Comparison of ENCODE assay signal across 14 cellular contexts in genomic region chr10:86661161-86662025, GRCh38. TPM values are rescaled to one million over a fixed set of nuclear protein-coding genes. Genes with fewer than 3 reads are reported as not detected.
DNase-seq lines count a peak whose midpoint lies in the region; ATAC-seq and TF ChIP-seq lines count a peak whose summit lies in the region.
"Had no signal": no experiment of that assay in that cellular context is flagged by ENCODE, and none has a peak within 500 bp of the region (broad histone marks: within the 10 kb centered on the region; RNA-seq: fewer than 3 reads in every experiment).

No MANE protein-coding gene starts in this region.

- TF ChIP-seq CTCF in glutamatergic neuron (IDR thresholded peaks at IDR 0.05; ENCODE audit: partially characterized antibody, unreplicated experiment) (no peak), osteoblast (IDR thresholded peaks at IDR 0.05; ENCODE audit: extremely low read depth, low read depth, low read length) (no peak), MM.1S (IDR thresholded peaks at IDR 0.05; ENCODE audit: low read length) (no peak)

- H3K27ac ChIP-seq in osteoblast (ENCODE audit: low read depth, low read length) (no peak overlapping the region), MM.1S (ENCODE audit: low read length) (no peak overlapping the region)
- H3K27ac ChIP-seq: C4-2B had no signal

- H2AFZ ChIP-seq in osteoblast (ENCODE audit: low read length): no peak overlapping the region
- no peak overlapping the region for H2AFZ ChIP-seq in MM.1S (ENCODE audit: low read length)

- H4K20me1 ChIP-seq in osteoblast (ENCODE audit: insufficient read depth, low read length) (no peaks in the 10 kb centered on the region), MM.1S (ENCODE audit: insufficient read depth, low read length) (no peaks in the 10 kb centered on the region)

- H3K4me3 ChIP-seq in osteoblast (ENCODE audit: insufficient read depth, low read length) (no peak overlapping the region), MM.1S (ENCODE audit: low read length) (no peak overlapping the region)

- H3K27me3 ChIP-seq in osteoblast (ENCODE audit: insufficient read depth, low read length): peaks cover 2% of the 10 kb centered on the region
- peaks cover 32% of the 10 kb centered on the region for H3K27me3 ChIP-seq in MM.1S (replicated peaks; ENCODE audit: insufficient read depth, low read length)

- H3K27ac Mint-ChIP-seq in glutamatergic neuron (ENCODE audit: unreplicated experiment): peak overlapping the region; percentile 87
- H3K27ac Mint-ChIP-seq: activated CD8-positive, alpha-beta T cell treated with anti-CD3 and anti-CD28 coated beads for 36 hours; activated naive CD4-positive, alpha-beta T cell treated with anti-CD3 and anti-CD28 coated beads for 36 hours had no signal

- H3K4me1 Mint-ChIP-seq in glutamatergic neuron (ENCODE audit: low read depth, unreplicated experiment): peaks cover 32% of the 10 kb centered on the region

- no peaks in the 10 kb centered on the region for H3K36me3 ChIP-seq in osteoblast (ENCODE audit: insufficient read depth, low read length)
- H3K36me3 ChIP-seq in MM.1S (replicated peaks; ENCODE audit: insufficient read depth, low read length): no peaks in the 10 kb centered on the region

- H3F3A ChIP-seq in MM.1S (ENCODE audit: insufficient read depth, low read length): no peaks in the 10 kb centered on the region

- ATAC-seq in SK-N-SH treated with all-trans-retinoic acid at 6 μM for 48 hours (peak; percentile 43), HG02973 (IDR thresholded peaks at IDR 0.05; ENCODE audit: unreplicated experiment) (no peak)
- ATAC-seq: activated CD8-positive, alpha-beta T cell treated with anti-CD3 and anti-CD28 coated beads for 36 hours had no signal

- no peaks in the 10 kb centered on the region for H3K9me3 ChIP-seq in osteoblast (ENCODE audit: low read depth, low read length)
- H3K9me3 ChIP-seq in MM.1S (replicated peaks; ENCODE audit: insufficient read depth, low read length): no peaks in the 10 kb centered on the region

- H3K79me2 ChIP-seq in osteoblast (ENCODE audit: insufficient read depth, low read length): no peaks in the 10 kb centered on the region
- no peaks in the 10 kb centered on the region for H3K79me2 ChIP-seq in MM.1S (ENCODE audit: low read length)

- peaks cover 21% of the 10 kb centered on the region for H3K9me3 Mint-ChIP-seq in glutamatergic neuron (ENCODE audit: unreplicated experiment)
- H3K9me3 Mint-ChIP-seq: activated CD8-positive, alpha-beta T cell treated with anti-CD3 and anti-CD28 coated beads for 36 hours; activated naive CD4-positive, alpha-beta T cell treated with anti-CD3 and anti-CD28 coated beads for 36 hours had no signal

- DNase-seq in GM03348 (ENCODE audit: low spot score) (peak; percentile 56), glutamatergic neuron (peak; percentile 22), osteoblast (ENCODE audit: insufficient read length, low spot score, missing footprints) (peak; percentile 87), ecto neural progenitor cell (ENCODE audit: low spot score) (no peak), MM.1S (no peak)
- DNase-seq in activated effector memory CD4-positive, alpha-beta T cell treated with Interleukin-2 at 50 U/mL for 16 hours: no peak
- DNase-seq: activated CD8-positive, alpha-beta T cell treated with anti-CD3 and anti-CD28 coated beads for 36 hours; activated naive CD4-positive, alpha-beta T cell treated with anti-CD3 and anti-CD28 coated beads for 36 hours; NCI-H1436; stimulated activated CD8-positive, alpha-beta memory T cell treated with anti-CD3 and anti-CD28 coated beads, Interleukin-4, amount 100 ng/mL, for 48 hours had no signal

- no peaks in the 10 kb centered on the region for H3K9me2 ChIP-seq in MM.1S (replicated peaks; ENCODE audit: insufficient read depth, low read length)

- no peaks in the 10 kb centered on the region for H3K4me1 ChIP-seq in osteoblast (ENCODE audit: insufficient read depth, low read length)
- no peaks in the 10 kb centered on the region for H3K4me1 ChIP-seq in MM.1S (ENCODE audit: low read length)

- H3K27me3 Mint-ChIP-seq in glutamatergic neuron (ENCODE audit: unreplicated experiment): peaks cover 20% of the 10 kb centered on the region
- H3K27me3 Mint-ChIP-seq: activated CD8-positive, alpha-beta T cell treated with anti-CD3 and anti-CD28 coated beads for 36 hours had no signal

- no peak overlapping the region for H3K4me2 ChIP-seq in osteoblast (ENCODE audit: insufficient read depth, low read length)
- H3K4me2 ChIP-seq in MM.1S (ENCODE audit: low read depth, low read length): no peak overlapping the region

- H3K4me3 Mint-ChIP-seq in glutamatergic neuron (ENCODE audit: unreplicated experiment): peak overlapping the region; percentile 58
- H3K4me3 Mint-ChIP-seq: activated CD8-positive, alpha-beta T cell treated with anti-CD3 and anti-CD28 coated beads for 36 hours; activated naive CD4-positive, alpha-beta T cell treated with anti-CD3 and anti-CD28 coated beads for 36 hours had no signal

- no peaks in the 10 kb centered on the region for H3K36me3 Mint-ChIP-seq in glutamatergic neuron (ENCODE audit: unreplicated experiment)

- H3K9ac ChIP-seq in MM.1S (ENCODE audit: low read length): no peak overlapping the region

TF ChIP-seq in SK-N-SH treated with all-trans-retinoic acid at 6 μM for 48 hours, 23 proteins besides CTCF, POLR2A, EP300 and RAD21 (continues in another document):
- TF ChIP-seq CSDC2 (CRISPR knock-in tag; IDR thresholded peaks at IDR 0.05) (no peak), ARNTL (CRISPR knock-in tag; IDR thresholded peaks at IDR 0.05; ENCODE audit: borderline replicate concordance, low read depth) (no peak), ZFP30 (CRISPR knock-in tag; IDR thresholded peaks at IDR 0.05) (no peak), TSHZ2 (CRISPR knock-in tag; IDR thresholded peaks at IDR 0.05) (no peak), RARB (CRISPR knock-in tag; IDR thresholded peaks at IDR 0.05) (no peak), ZNF565 (CRISPR knock-in tag; conservative IDR thresholded peaks at IDR 0.05; ENCODE audit: low read depth) (no peak), PATZ1 (CRISPR knock-in tag; IDR thresholded peaks at IDR 0.05; ENCODE audit: borderline replicate concordance) (no peak), POU6F1 (CRISPR knock-in tag; IDR thresholded peaks at IDR 0.05; ENCODE audit: borderline replicate concordance, low read depth) (no peak)

RNA-seq across cellular contexts. Expression of gene LDB3, which starts 6.9 kb away (rescaled TPM):
- total RNA-seq in glutamatergic neuron (ENCODE audit: unreplicated experiment) (92.0 TPM), osteoblast (under 0.01 TPM in 2 replicates)

RNA-seq across cellular contexts. Expression of gene OPN4, which starts 7.0 kb away (rescaled TPM):
- total RNA-seq in glutamatergic neuron (ENCODE audit: unreplicated experiment): not detected
- total RNA-seq in osteoblast: not detected in 2 replicates
- total RNA-seq: activated CD8-positive, alpha-beta T cell treated with anti-CD3 and anti-CD28 coated beads for 36 hours; activated naive CD4-positive, alpha-beta T cell treated with anti-CD3 and anti-CD28 coated beads for 36 hours; T-helper 2 cell treated with Interferon-gamma antibody and Interleukin-4, amounts not matched to agents 100 ng/mL and 5 ng/mL, for 36 hours had no signal

Comparison
In these comparisons a context has a peak if more than half of its experiments do, and no peak if none do; other contexts are left out.
1. DNase-seq: peak in GM03348 (single experiment), glutamatergic neuron (single experiment) and osteoblast (single experiment); none in ecto neural progenitor cell (single experiment), MM.1S (single experiment) and activated effector memory CD4-positive, alpha-beta T cell treated with Interleukin-2 at 50 U/mL for 16 hours (single experiment).
2. RNA of gene LDB3, which starts 6.9 kb away (total RNA-seq): 92.0 TPM in glutamatergic neuron (single experiment); under 0.01 TPM in osteoblast; every median in the first group is over 10 times any median in the second.